10 cellular contexts compared by ENCODE assay signal in genomic region chr20:54980321-54980960, GRCh38.
DNase-seq lines count a peak whose midpoint lies in the region; ATAC-seq, FAIRE-seq and TF ChIP-seq lines count a peak whose summit lies in the region.
"Had no signal": no experiment of that assay in that cellular context is flagged by ENCODE, and none has a peak within 500 bp of the region (broad histone marks: within the 10 kb centered on the region; RNA-seq: fewer than 3 reads in every experiment).

No MANE protein-coding gene starts in this region.

- FAIRE-seq in D721Med (lab: Jason Lieb, UNC) (no peak), GM12891 (lab: Jason Lieb, UNC) (no peak)

- POLR2A ChIA-PET in RWPE1 (lab: Yijun Ruan, JAX; ENCODE audit: low non-redundant PET): no interaction called here

- H3K4me3 Mint-ChIP-seq in T-helper 17 cell: no peak overlapping the region
- H3K4me3 Mint-ChIP-seq: activated T-cell treated with anti-CD3 and anti-CD28 coated beads, Interleukin-2, amount 50 U/mL, for 72 hours; stimulated activated naive CD8-positive, alpha-beta T cell treated with anti-CD3 and anti-CD28 coated beads, Interleukin-15, Interleukin-2, amounts not matched to agents 100 ng/mL and 50 ng/mL, for 24 hours had no signal

- H3K36me3 Mint-ChIP-seq in T-helper 17 cell (ENCODE audit: low read depth): no peaks in the 10 kb centered on the region

- H3K4me1 Mint-ChIP-seq in T-helper 17 cell: no peaks in the 10 kb centered on the region

- peak; percentile 32 for TF ChIP-seq CTCF in D721Med (IDR thresholded peaks at IDR 0.05; ENCODE audit: insufficient read depth, missing control alignments)
- peak; percentile 46; the same call in 1 of the 2 replicates for TF ChIP-seq CTCF in RWPE1 (conservative IDR thresholded peaks at IDR 0.05; ENCODE audit: low read depth)

- no peaks in the 10 kb centered on the region for H3K9me3 ChIP-seq in T-helper 17 cell (ENCODE audit: control insufficient read depth, low read length, poor library complexity, severe bottlenecking)

- H3K27ac ChIP-seq in RWPE1: no peak overlapping the region

- TF ChIP-seq POLR2A in GM12891 (IDR thresholded peaks at IDR 0.05; ENCODE audit: low read depth, low read length): no peak

- CTCF ChIA-PET in RWPE1 (lab: Yijun Ruan, JAX): interaction anchor here (0.6 to 1.5 kb wide), 16 partner anchors 9 to 1220 kb away, joined by 3 to 11 read pairs (median 4); no protein-coding TSS in a partner anchor

- H3K27me3 Mint-ChIP-seq in T-helper 17 cell: no peaks in the 10 kb centered on the region
- H3K27me3 Mint-ChIP-seq: stimulated activated naive CD8-positive, alpha-beta T cell treated with anti-CD3 and anti-CD28 coated beads, Interleukin-15, Interleukin-2, amounts not matched to agents 100 ng/mL and 50 ng/mL, for 24 hours had no signal

- H3K27ac Mint-ChIP-seq in T-helper 17 cell: no peak overlapping the region
- H3K27ac Mint-ChIP-seq: activated T-cell treated with anti-CD3 and anti-CD28 coated beads, Interleukin-2, amount 50 U/mL, for 72 hours; stimulated activated naive CD8-positive, alpha-beta T cell treated with anti-CD3 and anti-CD28 coated beads, Interleukin-15, Interleukin-2, amounts not matched to agents 100 ng/mL and 50 ng/mL, for 24 hours had no signal

- ATAC-seq in HG03175 (IDR thresholded peaks at IDR 0.05; ENCODE audit: unreplicated experiment) (peak; percentile 49), esophagus mucosa (no peak), T-helper 17 cell (no peak)
- ATAC-seq: activated T-cell treated with anti-CD3 and anti-CD28 coated beads, Interleukin-2, amount 50 U/mL, for 72 hours had no signal

- DNase-seq in D721Med (ENCODE audit: insufficient read length, low spot score) (no peak), RWPE1 (ENCODE audit: low spot score) (peak; percentile 14), left kidney (ENCODE audit: low read depth, low spot score) (peak; percentile 66), NCI-H1694 treated with DMSO at 0.1 percent for 48 hours (lab: John Stamatoyannopoulos, UW) (no peak), GM12891 (ENCODE audit: insufficient read length, low spot score) (no peak), T-helper 17 cell (no peak)
- DNase-seq: activated T-cell treated with anti-CD3 and anti-CD28 coated beads, Interleukin-2, amount 50 U/mL, for 72 hours had no signal

TF ChIP-seq in GM12891, 5 proteins besides CTCF, POLR2A, EP300 and RAD21:
- TF ChIP-seq PAX5 (IDR thresholded peaks at IDR 0.05; ENCODE audit: insufficient read depth, low read length, severe bottlenecking) (no peak), POU2F2 (IDR thresholded peaks at IDR 0.05; ENCODE audit: low read depth, low read length) (no peak), TAF1 (IDR thresholded peaks at IDR 0.05; ENCODE audit: low read depth, low read length) (no peak), POLR2AphosphoS5 (IDR thresholded peaks at IDR 0.05; ENCODE audit: low read depth, low read length) (no peak)
TF ChIP-seq in GM12891: peak in this region for 0.

Comparison
In these comparisons a context has a peak if more than half of its experiments do, and no peak if none do; other contexts are left out.
1. DNase-seq: peak in RWPE1 (single experiment) and left kidney (single experiment); none in D721Med (single experiment), NCI-H1694 treated with DMSO at 0.1 percent for 48 hours (single experiment), GM12891 (single experiment) and T-helper 17 cell (0 of 3).